In genomic region chr3:176789281-176789705, GRCh38 we compare ENCODE assay signal across 2 cellular contexts.
TF ChIP-seq lines count a peak whose summit lies in the region.

No MANE protein-coding gene starts in this region.

TF ChIP-seq in GM23338, 12 proteins besides CTCF, POLR2A, EP300 and RAD21:
- TF ChIP-seq CREB1 (CRISPR knock-in tag; IDR thresholded peaks at IDR 0.05; ENCODE audit: low read depth) (no peak), ETS1 (IDR thresholded peaks at IDR 0.05) (no peak), POLR2AphosphoS5 (IDR thresholded peaks at IDR 0.05; ENCODE audit: low read depth) (no peak), REST (IDR thresholded peaks at IDR 0.05; ENCODE audit: unreplicated experiment) (no peak), EZH2phosphoT487 (IDR thresholded peaks at IDR 0.05; ENCODE audit: unreplicated experiment) (no peak), EZH2 (IDR thresholded peaks at IDR 0.05; ENCODE audit: low read depth, unreplicated experiment) (no peak)

TF ChIP-seq in SK-N-SH treated with all-trans-retinoic acid at 6 μM for 48 hours, 23 proteins besides CTCF, POLR2A, EP300 and RAD21:
- TF ChIP-seq CREB5 (CRISPR knock-in tag; IDR thresholded peaks at IDR 0.05; ENCODE audit: low read depth) (no peak), OSR1 (CRISPR knock-in tag; IDR thresholded peaks at IDR 0.05) (no peak), CSRNP3 (CRISPR knock-in tag; IDR thresholded peaks at IDR 0.05) (no peak), TOX (CRISPR knock-in tag; IDR thresholded peaks at IDR 0.05; ENCODE audit: borderline replicate concordance) (no peak), ZC3H10 (CRISPR knock-in tag; IDR thresholded peaks at IDR 0.05) (no peak), ARNTL (CRISPR knock-in tag; IDR thresholded peaks at IDR 0.05; ENCODE audit: borderline replicate concordance, low read depth) (no peak), ZFP3 (CRISPR knock-in tag; IDR thresholded peaks at IDR 0.05) (no peak)
TF ChIP-seq in SK-N-SH treated with all-trans-retinoic acid at 6 μM for 48 hours: peak in this region for 0.
